Comparison of ENCODE assay signal across 23 cellular contexts in the genomic region with DNA sequence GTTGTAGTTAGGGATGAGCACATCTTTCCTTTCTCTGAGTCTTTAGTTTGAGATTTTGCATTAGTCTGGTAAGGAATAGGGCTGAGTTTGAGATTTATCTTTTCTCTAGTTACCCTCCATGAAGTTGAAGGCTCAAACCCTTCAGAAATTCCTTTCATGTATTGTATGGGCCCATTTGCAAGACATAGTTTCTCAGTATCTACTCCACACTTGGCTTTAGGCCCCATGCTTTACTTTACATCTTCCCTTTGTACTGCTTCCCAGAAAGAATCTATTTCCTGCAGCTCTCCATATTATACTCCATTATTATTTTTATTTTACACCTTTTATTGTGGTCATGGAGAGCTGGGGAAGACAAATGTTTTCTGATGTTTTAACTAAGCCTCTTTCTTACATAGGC.
A peak's percentile ranks its signal among the peaks of the same experiment; 100 is the strongest.
DNase-seq lines count a peak whose midpoint lies in the region; ATAC-seq and TF ChIP-seq lines count a peak whose summit lies in the region.
"Had no signal": no experiment of that assay in that cellular context is flagged by ENCODE, and none has a peak within 500 bp of the region (broad histone marks: within the 10 kb centered on the region; RNA-seq: fewer than 3 reads in every experiment).

No MANE protein-coding gene starts in this region.

- H3K4me3 Mint-ChIP-seq in WTC11 (no peak overlapping the region), MCF 10A (ENCODE audit: unreplicated experiment) (no peak overlapping the region)
- H3K4me3 Mint-ChIP-seq: CD14-positive monocyte; CD4-positive, alpha-beta memory T cell; CD4-positive, CD25-positive, alpha-beta regulatory T cell; CD8-positive, alpha-beta memory T cell had no signal

- BruUV-seq in MCF 10A (replicated peaks; lab: Mats Ljungman, UMichigan) = no TSS peak

- H3K4me3 ChIP-seq in H7 (ENCODE audit: insufficient read depth, low read depth, low read length) (no peak overlapping the region), iPS-20b (ENCODE audit: low read length) (0 out of 2 replicates have a peak overlapping the region, but pooled peaks have one; percentile 21), smooth muscle cell (no peak overlapping the region)
- H3K4me3 ChIP-seq: BLaER1 had no signal

- H3K36me3 Mint-ChIP-seq in WTC11 = peaks cover 3% of the 10 kb centered on the region; the same call in 1 of the 2 replicates
- no peaks in the 10 kb centered on the region for H3K36me3 Mint-ChIP-seq in MCF 10A (ENCODE audit: insufficient read depth, unreplicated experiment)
- H3K36me3 Mint-ChIP-seq: CD14-positive monocyte; CD4-positive, alpha-beta memory T cell; CD4-positive, CD25-positive, alpha-beta regulatory T cell; CD8-positive, alpha-beta memory T cell had no signal

- H3K4me1 Mint-ChIP-seq in WTC11 (peaks cover 8% of the 10 kb centered on the region), MCF 10A (ENCODE audit: insufficient read depth, unreplicated experiment) (no peaks in the 10 kb centered on the region)
- H3K4me1 Mint-ChIP-seq: CD14-positive monocyte; CD4-positive, alpha-beta memory T cell; CD4-positive, CD25-positive, alpha-beta regulatory T cell; CD8-positive, alpha-beta memory T cell had no signal

- H4K20me1 ChIP-seq in smooth muscle cell (ENCODE audit: low read depth) = no peaks in the 10 kb centered on the region
- H4K20me1 ChIP-seq: BLaER1 had no signal

- H3K27me3 Mint-ChIP-seq in WTC11 (ENCODE audit: low read depth) = no peaks in the 10 kb centered on the region
- no peaks in the 10 kb centered on the region for H3K27me3 Mint-ChIP-seq in MCF 10A (ENCODE audit: insufficient read depth, unreplicated experiment)
- H3K27me3 Mint-ChIP-seq: CD4-positive, alpha-beta memory T cell; CD4-positive, CD25-positive, alpha-beta regulatory T cell; CD8-positive, alpha-beta memory T cell had no signal

- H3K9ac ChIP-seq in iPS-20b (ENCODE audit: low read depth, low read length) (no peak overlapping the region), smooth muscle cell (ENCODE audit: low read depth) (no peak overlapping the region)
- H3K9ac ChIP-seq: BLaER1 had no signal

- H3K27ac Mint-ChIP-seq in WTC11 (no peak overlapping the region), MCF 10A (ENCODE audit: low read depth, unreplicated experiment) (no peak overlapping the region)
- H3K27ac Mint-ChIP-seq: CD4-positive, alpha-beta memory T cell; CD4-positive, CD25-positive, alpha-beta regulatory T cell; CD8-positive, alpha-beta memory T cell had no signal

- H3K27me3 ChIP-seq in H7 (ENCODE audit: control insufficient read depth, insufficient read depth, low read length) (no peaks in the 10 kb centered on the region), iPS-20b (ENCODE audit: insufficient read depth, low read length) (no peaks in the 10 kb centered on the region), smooth muscle cell (ENCODE audit: low read depth) (no peaks in the 10 kb centered on the region)
- H3K27me3 ChIP-seq: BE2C, BLaER1 had no signal

- peaks cover 7% of the 10 kb centered on the region; the same call in 1 of the 2 replicates for H3K4me1 ChIP-seq in iPS-20b (ENCODE audit: insufficient read depth, low read length)
- H3K4me1 ChIP-seq in smooth muscle cell (ENCODE audit: low read depth) = no peaks in the 10 kb centered on the region
- H3K4me1 ChIP-seq: BE2C, BLaER1 had no signal

- intact Hi-C loops in MCF 10A (cut with micrococcal nuclease) = no loop called here

- H3K9me3 Mint-ChIP-seq in WTC11 = peaks cover 5% of the 10 kb centered on the region
- peaks cover 14% of the 10 kb centered on the region for H3K9me3 Mint-ChIP-seq in MCF 10A (ENCODE audit: unreplicated experiment)

- H3K27ac ChIP-seq in iPS-20b (ENCODE audit: low read length) (no peak overlapping the region), smooth muscle cell (ENCODE audit: low read depth) (no peak overlapping the region)
- H3K27ac ChIP-seq: BLaER1 had no signal

- no peak for TF ChIP-seq CTCF in WTC11 (IDR thresholded peaks at IDR 0.05)
- no peak for TF ChIP-seq CTCF in smooth muscle cell (IDR thresholded peaks at IDR 0.05; ENCODE audit: borderline replicate concordance, insufficient read depth, poor library complexity, severe bottlenecking)
- TF ChIP-seq CTCF in MCF 10A (IDR thresholded peaks at IDR 0.05; ENCODE audit: unreplicated experiment) = no peak

- H3K79me2 ChIP-seq in smooth muscle cell (ENCODE audit: low read depth) = no peaks in the 10 kb centered on the region

- CTCF ChIA-PET in WTC11 (lab: Charles Lee) (no interaction called here), MCF 10A (lab: Yijun Ruan, JAX) (no interaction called here)

- POLR2A ChIA-PET in WTC11 (lab: Charles Lee) (no interaction called here), MCF 10A (lab: Yijun Ruan, JAX) (no interaction called here)

- H2AFZ ChIP-seq in smooth muscle cell (ENCODE audit: low read depth) = peak overlapping the region; percentile 33

- no peak overlapping the region for H3K4me2 ChIP-seq in smooth muscle cell
- H3K4me2 ChIP-seq: BLaER1 had no signal

- DNase-seq in H7 (peak; percentile 7), WTC11 (ENCODE audit: low spot score) (no peak), smooth muscle cell (lab: John Stamatoyannopoulos, UW; ENCODE audit: unreplicated experiment) (no peak), SK-N-DZ (ENCODE audit: low spot score) (no peak), medulla oblongata (ENCODE audit: extremely low spot score) (no peak), MCF 10A (ENCODE audit: unreplicated experiment) (no peak), RPMI8226 (no peak)
- DNase-seq: 8988T; ACHN; BE2C; C1 segment of cervical spinal cord; CD4-positive, alpha-beta memory T cell; CD4-positive, CD25-positive, alpha-beta regulatory T cell; CD8-positive, alpha-beta memory T cell; COR-L47; DMS 273 treated with DMSO at 0.1 percent for 48 hours; DMS153; DMS53; DMS79; GF-D8 had no signal

- no peaks in the 10 kb centered on the region for H3K36me3 ChIP-seq in H7 (replicated peaks; ENCODE audit: control insufficient read depth, insufficient read depth, low read length)
- no peaks in the 10 kb centered on the region for H3K36me3 ChIP-seq in iPS-20b (ENCODE audit: insufficient read depth, low read depth, low read length)
- H3K36me3 ChIP-seq in smooth muscle cell (ENCODE audit: low read depth) = no peaks in the 10 kb centered on the region
- H3K36me3 ChIP-seq: BE2C, BLaER1 had no signal

- no peaks in the 10 kb centered on the region for H3F3A ChIP-seq in smooth muscle cell (ENCODE audit: low read depth)

- ATAC-seq in WTC11 = peak; percentile 79

- no peaks in the 10 kb centered on the region for H3K9me3 ChIP-seq in iPS-20b (ENCODE audit: insufficient read depth, low read depth, low read length)
- H3K9me3 ChIP-seq in smooth muscle cell (replicated peaks; ENCODE audit: low read depth) = no peaks in the 10 kb centered on the region
- H3K9me3 ChIP-seq: BE2C, BLaER1 had no signal

TF ChIP-seq in WTC11, 78 proteins besides CTCF, POLR2A, EP300 and RAD21:
- no peak for TF ChIP-seq JUN (CRISPR knock-in tag; IDR thresholded peaks at IDR 0.05)
- TF ChIP-seq, protein P1, sequence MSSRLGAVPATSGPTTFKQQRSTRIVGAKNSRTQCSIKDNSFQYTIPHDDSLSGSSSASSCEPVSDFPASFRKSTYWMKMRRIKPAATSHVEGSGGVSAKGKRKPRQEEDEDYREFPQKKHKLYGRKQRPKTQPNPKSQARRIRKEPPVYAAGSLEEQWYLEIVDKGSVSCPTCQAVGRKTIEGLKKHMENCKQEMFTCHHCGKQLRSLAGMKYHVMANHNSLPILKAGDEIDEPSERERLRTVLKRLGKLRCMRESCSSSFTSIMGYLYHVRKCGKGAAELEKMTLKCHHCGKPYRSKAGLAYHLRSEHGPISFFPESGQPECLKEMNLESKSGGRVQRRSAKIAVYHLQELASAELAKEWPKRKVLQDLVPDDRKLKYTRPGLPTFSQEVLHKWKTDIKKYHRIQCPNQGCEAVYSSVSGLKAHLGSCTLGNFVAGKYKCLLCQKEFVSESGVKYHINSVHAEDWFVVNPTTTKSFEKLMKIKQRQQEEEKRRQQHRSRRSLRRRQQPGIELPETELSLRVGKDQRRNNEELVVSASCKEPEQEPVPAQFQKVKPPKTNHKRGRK (CRISPR knock-in tag; IDR thresholded peaks at IDR 0.05; ENCODE audit: borderline replicate concordance) = no peak
- no peak for TF ChIP-seq MYBL2 (CRISPR knock-in tag; IDR thresholded peaks at IDR 0.05)
- no peak for TF ChIP-seq NR3C1 (CRISPR knock-in tag; conservative IDR thresholded peaks at IDR 0.05; ENCODE audit: low read depth)
- TF ChIP-seq ZNF121 (CRISPR knock-in tag; IDR thresholded peaks at IDR 0.05) = 0 out of 2 replicates have a peak, but pooled peaks have one; percentile 6
